9 cellular contexts compared by ENCODE assay signal in genomic region chr17:81329279-81329926, GRCh38. TPM values are rescaled to one million over a fixed set of nuclear protein-coding genes. Genes with fewer than 3 reads are reported as not detected.
DNase-seq lines count a peak whose midpoint lies in the region; ATAC-seq and TF ChIP-seq lines count a peak whose summit lies in the region.
"Had no signal": no experiment of that assay in that cellular context is flagged by ENCODE, and none has a peak within 500 bp of the region (broad histone marks: within the 10 kb centered on the region; RNA-seq: fewer than 3 reads in every experiment).

No MANE protein-coding gene starts in this region.

- H4K20me1 ChIP-seq in PC-3 (ENCODE audit: low read length), result no peaks in the 10 kb centered on the region

- no TSS peak for BruUV-seq in PC-3 (replicated peaks; lab: Mats Ljungman, UMichigan)

- H3K27ac ChIP-seq in PC-3 (ENCODE audit: low read length) (peak overlapping the region; percentile 94), muscle layer of duodenum (ENCODE audit: low read length) (peak overlapping the region; percentile 82)

- intact Hi-C loops in PC-3 (cut with micrococcal nuclease), result loop anchor here (1.0 kb wide), 1 partner anchor 20 kb away; no protein-coding TSS in a partner anchor

- H3F3A ChIP-seq in PC-3 (ENCODE audit: low read length, unreplicated experiment), result peaks cover 5% of the 10 kb centered on the region

- no peaks in the 10 kb centered on the region for H3K9me2 ChIP-seq in PC-3 (replicated peaks; ENCODE audit: low read length)

- ATAC-seq in PC-3 (peak; percentile 89), HG03097 (IDR thresholded peaks at IDR 0.05; ENCODE audit: low FRiP score, unreplicated experiment) (no peak), GM21390 (IDR thresholded peaks at IDR 0.05; ENCODE audit: unreplicated experiment) (no peak)

- DNase-seq in NCI-H748 (lab: John Stamatoyannopoulos, UW; ENCODE audit: unreplicated experiment), result peak; percentile 17
- DNase-seq in NCI-H748 treated with DMSO at 0.1 percent for 48 hours (lab: John Stamatoyannopoulos, UW), result no peak
- peak; percentile 99 for DNase-seq in PC-3
- peak; percentile 99 for DNase-seq in epithelial cell of esophagus (ENCODE audit: low read depth)
- no peak for DNase-seq in activated CD4-positive, alpha-beta T cell treated with anti-CD3 and anti-CD28 coated beads for 48 hours
- DNase-seq: CD4-positive, CD25-positive, alpha-beta regulatory T cell had no signal

- H3K4me2 ChIP-seq in PC-3 (ENCODE audit: low read length), result peak overlapping the region; percentile 79

- H3K4me3 ChIP-seq in PC-3 (ENCODE audit: low read length) (peak overlapping the region; percentile 47), epithelial cell of esophagus (ENCODE audit: low read length) (peak overlapping the region; percentile 26), muscle layer of duodenum (ENCODE audit: low read depth in 1 of 2, low read length in 2 of 2) (no peak overlapping the region)

- POLR2A ChIA-PET in PC-3 (lab: Charles Lee; ENCODE audit: unreplicated experiment), result interaction anchor here (0.6 to 1.7 kb wide), 4 partner anchors 20 to 66 kb away, joined by 3 to 10 read pairs (median 4); partner anchors contain the start of gene BAHCC1

- H3K9me3 ChIP-seq in PC-3 (ENCODE audit: low read length) (no peaks in the 10 kb centered on the region), muscle layer of duodenum (ENCODE audit: control insufficient read depth in 1 of 2, low read length in 2 of 2) (no peaks in the 10 kb centered on the region)

- CTCF ChIA-PET in PC-3 (lab: Charles Lee), result interaction anchor here (0.7 to 1.3 kb wide), 5 partner anchors 16 to 155 kb away, joined by 3 to 5 read pairs (median 4); partner anchors contain the start of gene SLC38A10

- peak overlapping the region; percentile 29; the same call in 1 of the 2 replicates for H2AFZ ChIP-seq in PC-3 (ENCODE audit: low read length)

- H3K27me3 ChIP-seq in PC-3 (ENCODE audit: low read length) (no peaks in the 10 kb centered on the region), muscle layer of duodenum (ENCODE audit: low read depth, low read length) (peaks cover 3% of the 10 kb centered on the region)

- no peak for TF ChIP-seq CTCF in PC-3 (conservative IDR thresholded peaks at IDR 0.05; ENCODE audit: low read depth, low read length)
- TF ChIP-seq CTCF in epithelial cell of esophagus (IDR thresholded peaks at IDR 0.05; ENCODE audit: insufficient read depth, low read depth, low read length, missing control alignments), result no peak

- peaks cover 32% of the 10 kb centered on the region for H3K4me1 ChIP-seq in PC-3 (ENCODE audit: insufficient read depth, low read length)
- H3K4me1 ChIP-seq in muscle layer of duodenum (ENCODE audit: control insufficient read depth in 1 of 2, insufficient read depth in 2 of 2, low read length in 2 of 2), result peaks cover 10 to 32% of the 10 kb centered on the region in 2 donors

- no peaks in the 10 kb centered on the region for H3K79me2 ChIP-seq in PC-3 (ENCODE audit: low read length)

- H3K36me3 ChIP-seq in PC-3 (ENCODE audit: low read depth, low read length) (no peaks in the 10 kb centered on the region), muscle layer of duodenum (ENCODE audit: control insufficient read depth in 1 of 2, insufficient read depth in 2 of 2, low read length in 2 of 2) (no peaks in the 10 kb centered on the region)

- peak overlapping the region; percentile 73 for H3K9ac ChIP-seq in PC-3 (ENCODE audit: low read length)

RNA-seq across cellular contexts. Expression of gene SLC38A10, which starts 34.3 kb away (rescaled TPM):
- 77.8 and 118 TPM in 2 replicates for total RNA-seq in PC-3 (2014; rRNA removed)

Comparison
In these comparisons a context has a peak if more than half of its experiments do, and no peak if none do; other contexts are left out.
1. DNase-seq: peak in NCI-H748 (single experiment), PC-3 (single experiment) and epithelial cell of esophagus (single experiment); none in NCI-H748 treated with DMSO at 0.1 percent for 48 hours (single experiment) and activated CD4-positive, alpha-beta T cell treated with anti-CD3 and anti-CD28 coated beads for 48 hours (single experiment).
2. H3K4me3 ChIP-seq: peak in PC-3 (single experiment) and epithelial cell of esophagus (single experiment); none in muscle layer of duodenum (0 of 2).